8 cellular contexts compared by ENCODE assay signal in the genomic region with DNA sequence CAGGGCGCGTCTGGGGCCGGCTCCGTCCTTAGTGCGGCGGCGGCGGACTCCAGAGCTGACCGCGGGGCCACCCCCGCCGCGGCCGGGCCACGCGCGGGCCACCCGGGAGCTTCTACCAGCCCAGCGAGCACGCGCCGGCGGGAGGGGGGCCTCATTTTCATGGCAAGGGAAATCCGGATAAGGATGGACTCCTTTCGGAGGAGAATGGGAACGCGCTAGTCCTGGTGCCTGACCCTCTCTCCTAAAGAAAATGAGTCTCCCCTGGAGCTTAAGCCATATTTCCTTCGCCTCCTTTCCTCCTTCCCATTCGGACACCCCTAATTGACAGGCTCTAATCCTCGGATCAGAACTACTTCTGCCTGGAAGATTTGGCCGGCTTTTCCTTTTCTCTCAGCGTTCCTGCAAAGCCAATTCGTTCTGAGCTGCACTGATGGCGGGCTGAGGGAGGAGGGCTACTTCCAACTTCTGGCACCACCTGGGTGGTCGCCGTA.
A peak's percentile ranks its signal among the peaks of the same experiment; 100 is the strongest.
DNase-seq lines count a peak whose midpoint lies in the region; ATAC-seq and TF ChIP-seq lines count a peak whose summit lies in the region.

No MANE protein-coding gene starts in this region.

- peak overlapping the region; percentile 79 for H3K4me3 ChIP-seq in HUES64 (ENCODE audit: low read length)
- H3K4me3 ChIP-seq in brain microvascular endothelial cell (ENCODE audit: low read depth, low read length): peak overlapping the region; percentile 80
- peak overlapping the region; percentile 71; the same call in 1 of the 2 replicates for H3K4me3 ChIP-seq in iPS-18c (ENCODE audit: insufficient read depth, low read depth, low read length)
- peak overlapping the region; percentile 53 to 91 (median 69) for H3K4me3 ChIP-seq in stomach

- TF ChIP-seq EP300 in stomach (IDR thresholded peaks at IDR 0.05): no peak

- ATAC-seq in GM18861 (IDR thresholded peaks at IDR 0.05; ENCODE audit: unreplicated experiment): no peak

- H3K4me1 ChIP-seq in HUES64 (ENCODE audit: insufficient read depth, low read length) (peaks cover 19% of the 10 kb centered on the region), stomach (peaks cover 16 to 22% (median 21%) of the 10 kb centered on the region in 4 donors)

- TF ChIP-seq CTCF in brain microvascular endothelial cell (IDR thresholded peaks at IDR 0.05; ENCODE audit: low read depth, low read length, missing control alignments) (no peak), stomach (IDR thresholded peaks at IDR 0.05) (no peak)

- no peaks in the 10 kb centered on the region for H3K36me3 ChIP-seq in HUES64 (ENCODE audit: insufficient read depth, low read length)
- H3K36me3 ChIP-seq in brain microvascular endothelial cell (replicated peaks): no peaks in the 10 kb centered on the region
- no peaks in the 10 kb centered on the region for H3K36me3 ChIP-seq in stomach

- in situ Hi-C loops in brain microvascular endothelial cell (cut with HindIII; ENCODE audit: low pct_ligation_motif_present, low sequenced_read_pairs): no loop called here

- DNase-seq in brain microvascular endothelial cell: peak; percentile 41
- no peak for DNase-seq in stomach
- no peak for DNase-seq in NCI-H510A (lab: John Stamatoyannopoulos, UW)
- DNase-seq in NCI-H1048 (lab: John Stamatoyannopoulos, UW): no peak
- DNase-seq in NOMO-1 (lab: John Stamatoyannopoulos, UW; ENCODE audit: unreplicated experiment in 2 of 2): no peak

- H3K27me3 ChIP-seq in HUES64 (ENCODE audit: insufficient read depth, low read length): peaks cover 8% of the 10 kb centered on the region
- no peaks in the 10 kb centered on the region for H3K27me3 ChIP-seq in brain microvascular endothelial cell (replicated peaks)
- peaks cover 4 to 52% (median 24%) of the 10 kb centered on the region in 3 donors for H3K27me3 ChIP-seq in stomach

- H3K27ac ChIP-seq in HUES64 (ENCODE audit: low read depth, low read length) (peak overlapping the region; percentile 27; the same call in 1 of the 2 replicates), brain microvascular endothelial cell (peak overlapping the region; percentile 81), stomach (no peak overlapping the region)

- intact Hi-C loops in stomach (cut with DNase I; ENCODE audit: low total_unique reads): no loop called here

- H3K9ac ChIP-seq in HUES64 (ENCODE audit: low read depth, low read length): peak overlapping the region; percentile 62

- WGBS in HUES64: 1% methylated on average over 34 of the region's 36 CpGs
- WGBS in stomach, 5 donors: 17 to 41% (median 22%) methylated on average over 33 to 36 of the region's 36 CpGs

- no peak for TF ChIP-seq POLR2A in stomach (IDR thresholded peaks at IDR 0.05)

- no peaks in the 10 kb centered on the region for H3K9me3 ChIP-seq in HUES64 (ENCODE audit: insufficient read depth, low read depth, low read length)
- H3K9me3 ChIP-seq in iPS-18c (ENCODE audit: control insufficient read depth, insufficient read depth, low read length): no peaks in the 10 kb centered on the region
- no peaks in the 10 kb centered on the region for H3K9me3 ChIP-seq in stomach

Comparison
In these comparisons a context has a peak if more than half of its experiments do, and no peak if none do; other contexts are left out.
1. H3K27ac ChIP-seq: peak in HUES64 (single experiment) and brain microvascular endothelial cell (single experiment); none in stomach (0 of 5).
2. Peak in every context shown above with its lines, with median percentiles within 50 percentile points of each other: H3K4me3 ChIP-seq.